ENCODE assay signal across 1 cellular context in the genomic region with DNA sequence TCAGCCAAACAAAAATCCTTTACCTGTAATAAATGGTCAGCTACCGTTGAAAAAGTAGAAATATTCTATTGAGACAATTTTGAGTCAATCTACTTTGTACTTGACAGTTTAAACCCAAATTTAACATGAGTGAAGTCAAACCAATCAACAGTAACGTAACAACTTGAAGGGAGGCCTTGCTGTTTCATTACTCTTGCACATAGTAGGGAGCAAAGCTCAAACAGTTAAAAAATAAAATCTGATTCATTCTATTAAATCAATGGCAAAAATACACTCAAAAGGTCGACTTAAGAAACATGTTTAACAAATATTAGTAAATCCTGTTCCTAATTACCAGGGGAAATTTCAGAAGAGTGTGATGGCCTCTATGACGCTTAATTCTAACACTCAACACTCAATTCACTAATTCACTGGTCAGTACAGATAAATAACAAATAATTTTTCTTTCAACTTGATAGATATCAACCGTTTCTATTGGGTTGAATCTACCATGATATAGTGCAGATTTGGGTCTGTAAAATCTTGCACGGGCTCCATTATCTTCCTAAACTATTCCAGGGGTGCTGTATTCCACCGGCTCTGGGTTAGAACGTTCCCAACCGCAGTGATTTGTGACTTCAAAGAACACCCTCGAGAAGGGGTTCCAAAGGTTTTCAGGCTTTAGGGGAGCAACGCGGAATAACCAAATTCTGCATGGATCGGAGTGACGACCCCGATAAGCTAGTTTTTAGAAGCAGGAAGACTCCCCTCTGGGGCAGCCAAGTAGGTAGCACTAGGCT.
TF ChIP-seq lines count a peak whose summit lies in the region.

No MANE protein-coding gene starts in this region.

TF ChIP-seq in HEK293, 187 proteins besides CTCF, POLR2A, EP300 and RAD21 (continued from another document and continues in another):
- TF ChIP-seq, protein P1, sequence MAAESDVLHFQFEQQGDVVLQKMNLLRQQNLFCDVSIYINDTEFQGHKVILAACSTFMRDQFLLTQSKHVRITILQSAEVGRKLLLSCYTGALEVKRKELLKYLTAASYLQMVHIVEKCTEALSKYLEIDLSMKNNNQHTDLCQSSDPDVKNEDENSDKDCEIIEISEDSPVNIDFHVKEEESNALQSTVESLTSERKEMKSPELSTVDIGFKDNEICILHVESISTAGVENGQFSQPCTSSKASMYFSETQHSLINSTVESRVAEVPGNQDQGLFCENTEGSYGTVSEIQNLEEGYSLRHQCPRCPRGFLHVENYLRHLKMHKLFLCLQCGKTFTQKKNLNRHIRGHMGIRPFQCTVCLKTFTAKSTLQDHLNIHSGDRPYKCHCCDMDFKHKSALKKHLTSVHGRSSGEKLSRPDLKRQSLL (tag by site-specific recombination; IDR thresholded peaks at IDR 0.05) = no peak
- TF ChIP-seq WT1 (tag by site-specific recombination; IDR thresholded peaks at IDR 0.05) = no peak
- TF ChIP-seq ZNF19 (tag by site-specific recombination; IDR thresholded peaks at IDR 0.05; ENCODE audit: low read depth) = no peak
- no peak for TF ChIP-seq ZNF792 (tag by site-specific recombination; IDR thresholded peaks at IDR 0.05)
- TF ChIP-seq, protein P2, sequence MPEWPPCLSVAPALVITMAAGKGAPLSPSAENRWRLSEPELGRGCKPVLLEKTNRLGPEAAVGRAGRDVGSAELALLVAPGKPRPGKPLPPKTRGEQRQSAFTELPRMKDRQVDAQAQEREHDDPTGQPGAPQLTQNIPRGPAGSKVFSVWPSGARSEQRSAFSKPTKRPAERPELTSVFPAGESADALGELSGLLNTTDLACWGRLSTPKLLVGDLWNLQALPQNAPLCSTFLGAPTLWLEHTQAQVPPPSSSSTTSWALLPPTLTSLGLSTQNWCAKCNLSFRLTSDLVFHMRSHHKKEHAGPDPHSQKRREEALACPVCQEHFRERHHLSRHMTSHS (tag by site-specific recombination; IDR thresholded peaks at IDR 0.05) = no peak
- no peak for TF ChIP-seq ZNF510 (tag by site-specific recombination; IDR thresholded peaks at IDR 0.05; ENCODE audit: insufficient replicate concordance)
- TF ChIP-seq ZNF10 (tag by site-specific recombination; IDR thresholded peaks at IDR 0.05) = no peak
- peak; percentile 49; the same call in 1 of the 2 replicates for TF ChIP-seq ZFP37 (tag by site-specific recombination; IDR thresholded peaks at IDR 0.05)
- peak; percentile 54; the same call in 1 of the 2 replicates for TF ChIP-seq ZFP69B (tag by site-specific recombination; IDR thresholded peaks at IDR 0.05)
- TF ChIP-seq IKZF3 (tag by site-specific recombination; IDR thresholded peaks at IDR 0.05) = no peak
- no peak for TF ChIP-seq MYNN (tag by site-specific recombination; IDR thresholded peaks at IDR 0.05; ENCODE audit: borderline replicate concordance)
- TF ChIP-seq SP3 (tag by site-specific recombination; IDR thresholded peaks at IDR 0.05) = no peak
- TF ChIP-seq, protein P3, sequence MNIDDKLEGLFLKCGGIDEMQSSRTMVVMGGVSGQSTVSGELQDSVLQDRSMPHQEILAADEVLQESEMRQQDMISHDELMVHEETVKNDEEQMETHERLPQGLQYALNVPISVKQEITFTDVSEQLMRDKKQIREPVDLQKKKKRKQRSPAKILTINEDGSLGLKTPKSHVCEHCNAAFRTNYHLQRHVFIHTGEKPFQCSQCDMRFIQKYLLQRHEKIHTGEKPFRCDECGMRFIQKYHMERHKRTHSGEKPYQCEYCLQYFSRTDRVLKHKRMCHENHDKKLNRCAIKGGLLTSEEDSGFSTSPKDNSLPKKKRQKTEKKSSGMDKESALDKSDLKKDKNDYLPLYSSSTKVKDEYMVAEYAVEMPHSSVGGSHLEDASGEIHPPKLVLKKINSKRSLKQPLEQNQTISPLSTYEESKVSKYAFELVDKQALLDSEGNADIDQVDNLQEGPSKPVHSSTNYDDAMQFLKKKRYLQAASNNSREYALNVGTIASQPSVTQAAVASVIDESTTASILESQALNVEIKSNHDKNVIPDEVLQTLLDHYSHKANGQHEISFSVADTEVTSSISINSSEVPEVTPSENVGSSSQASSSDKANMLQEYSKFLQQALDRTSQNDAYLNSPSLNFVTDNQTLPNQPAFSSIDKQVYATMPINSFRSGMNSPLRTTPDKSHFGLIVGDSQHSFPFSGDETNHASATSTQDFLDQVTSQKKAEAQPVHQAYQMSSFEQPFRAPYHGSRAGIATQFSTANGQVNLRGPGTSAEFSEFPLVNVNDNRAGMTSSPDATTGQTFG (tag by site-specific recombination; IDR thresholded peaks at IDR 0.05; ENCODE audit: borderline replicate concordance) = no peak
- TF ChIP-seq ZNF530 (tag by site-specific recombination; IDR thresholded peaks at IDR 0.05; ENCODE audit: low read depth) = no peak
- TF ChIP-seq, protein P4, sequence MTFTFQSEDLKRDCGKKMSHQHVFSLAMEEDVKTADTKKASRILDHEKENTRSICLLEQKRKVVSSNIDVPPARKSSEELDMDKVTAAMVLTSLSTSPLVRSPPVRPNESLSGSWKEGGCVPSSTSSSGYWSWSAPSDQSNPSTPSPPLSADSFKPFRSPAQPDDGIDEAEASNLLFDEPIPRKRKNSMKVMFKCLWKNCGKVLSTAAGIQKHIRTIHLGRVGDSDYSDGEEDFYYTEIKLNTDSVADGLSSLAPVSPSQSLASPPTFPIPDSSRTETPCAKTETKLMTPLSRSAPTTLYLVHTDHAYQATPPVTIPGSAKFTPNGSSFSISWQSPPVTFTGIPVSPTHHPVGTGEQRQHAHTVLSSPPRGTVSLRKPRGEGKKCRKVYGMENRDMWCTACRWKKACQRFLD (tag by site-specific recombination; IDR thresholded peaks at IDR 0.05) = no peak
- TF ChIP-seq ZNF214 (tag by site-specific recombination; IDR thresholded peaks at IDR 0.05; ENCODE audit: borderline replicate concordance) = no peak
- TF ChIP-seq, protein P5, sequence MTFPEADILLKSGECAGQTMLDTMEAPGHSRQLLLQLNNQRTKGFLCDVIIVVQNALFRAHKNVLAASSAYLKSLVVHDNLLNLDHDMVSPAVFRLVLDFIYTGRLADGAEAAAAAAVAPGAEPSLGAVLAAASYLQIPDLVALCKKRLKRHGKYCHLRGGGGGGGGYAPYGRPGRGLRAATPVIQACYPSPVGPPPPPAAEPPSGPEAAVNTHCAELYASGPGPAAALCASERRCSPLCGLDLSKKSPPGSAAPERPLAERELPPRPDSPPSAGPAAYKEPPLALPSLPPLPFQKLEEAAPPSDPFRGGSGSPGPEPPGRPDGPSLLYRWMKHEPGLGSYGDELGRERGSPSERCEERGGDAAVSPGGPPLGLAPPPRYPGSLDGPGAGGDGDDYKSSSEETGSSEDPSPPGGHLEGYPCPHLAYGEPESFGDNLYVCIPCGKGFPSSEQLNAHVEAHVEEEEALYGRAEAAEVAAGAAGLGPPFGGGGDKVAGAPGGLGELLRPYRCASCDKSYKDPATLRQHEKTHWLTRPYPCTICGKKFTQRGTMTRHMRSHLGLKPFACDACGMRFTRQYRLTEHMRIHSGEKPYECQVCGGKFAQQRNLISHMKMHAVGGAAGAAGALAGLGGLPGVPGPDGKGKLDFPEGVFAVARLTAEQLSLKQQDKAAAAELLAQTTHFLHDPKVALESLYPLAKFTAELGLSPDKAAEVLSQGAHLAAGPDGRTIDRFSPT (tag by site-specific recombination; IDR thresholded peaks at IDR 0.05) = no peak
- no peak for TF ChIP-seq ZNF133 (tag by site-specific recombination; IDR thresholded peaks at IDR 0.05)
- no peak for TF ChIP-seq ZFP3 (tag by site-specific recombination; IDR thresholded peaks at IDR 0.05; ENCODE audit: low read depth)
- TF ChIP-seq ZNF521 (tag by site-specific recombination; IDR thresholded peaks at IDR 0.05) = no peak
- TF ChIP-seq ZNF629 (tag by site-specific recombination; IDR thresholded peaks at IDR 0.05) = no peak
- TF ChIP-seq ZBTB17 (tag by site-specific recombination; IDR thresholded peaks at IDR 0.05) = peak; percentile 19; the same call in 1 of the 2 replicates
- no peak for TF ChIP-seq ZNF211 (tag by site-specific recombination; IDR thresholded peaks at IDR 0.05; ENCODE audit: low read depth)
- TF ChIP-seq, protein P6, sequence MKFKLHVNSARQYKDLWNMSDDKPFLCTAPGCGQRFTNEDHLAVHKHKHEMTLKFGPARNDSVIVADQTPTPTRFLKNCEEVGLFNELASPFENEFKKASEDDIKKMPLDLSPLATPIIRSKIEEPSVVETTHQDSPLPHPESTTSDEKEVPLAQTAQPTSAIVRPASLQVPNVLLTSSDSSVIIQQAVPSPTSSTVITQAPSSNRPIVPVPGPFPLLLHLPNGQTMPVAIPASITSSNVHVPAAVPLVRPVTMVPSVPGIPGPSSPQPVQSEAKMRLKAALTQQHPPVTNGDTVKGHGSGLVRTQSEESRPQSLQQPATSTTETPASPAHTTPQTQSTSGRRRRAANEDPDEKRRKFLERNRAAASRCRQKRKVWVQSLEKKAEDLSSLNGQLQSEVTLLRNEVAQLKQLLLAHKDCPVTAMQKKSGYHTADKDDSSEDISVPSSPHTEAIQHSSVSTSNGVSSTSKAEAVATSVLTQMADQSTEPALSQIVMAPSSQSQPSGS (tag by site-specific recombination; IDR thresholded peaks at IDR 0.05; ENCODE audit: low read depth) = no peak
- no peak for TF ChIP-seq ZNF670 (tag by site-specific recombination; IDR thresholded peaks at IDR 0.05; ENCODE audit: low read depth)
- TF ChIP-seq, protein P7, sequence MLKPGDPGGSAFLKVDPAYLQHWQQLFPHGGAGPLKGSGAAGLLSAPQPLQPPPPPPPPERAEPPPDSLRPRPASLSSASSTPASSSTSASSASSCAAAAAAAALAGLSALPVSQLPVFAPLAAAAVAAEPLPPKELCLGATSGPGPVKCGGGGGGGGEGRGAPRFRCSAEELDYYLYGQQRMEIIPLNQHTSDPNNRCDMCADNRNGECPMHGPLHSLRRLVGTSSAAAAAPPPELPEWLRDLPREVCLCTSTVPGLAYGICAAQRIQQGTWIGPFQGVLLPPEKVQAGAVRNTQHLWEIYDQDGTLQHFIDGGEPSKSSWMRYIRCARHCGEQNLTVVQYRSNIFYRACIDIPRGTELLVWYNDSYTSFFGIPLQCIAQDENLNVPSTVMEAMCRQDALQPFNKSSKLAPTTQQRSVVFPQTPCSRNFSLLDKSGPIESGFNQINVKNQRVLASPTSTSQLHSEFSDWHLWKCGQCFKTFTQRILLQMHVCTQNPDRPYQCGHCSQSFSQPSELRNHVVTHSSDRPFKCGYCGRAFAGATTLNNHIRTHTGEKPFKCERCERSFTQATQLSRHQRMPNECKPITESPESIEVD (tag by site-specific recombination; IDR thresholded peaks at IDR 0.05) = 0 out of 2 replicates have a peak, but pooled peaks have one; percentile 15
- no peak for TF ChIP-seq ZNF621 (tag by site-specific recombination; IDR thresholded peaks at IDR 0.05)
- no peak for TF ChIP-seq ZNF112 (tag by site-specific recombination; IDR thresholded peaks at IDR 0.05)
- TF ChIP-seq ZNF791 (tag by site-specific recombination; IDR thresholded peaks at IDR 0.05) = no peak
- TF ChIP-seq ZNF335 (tag by site-specific recombination; conservative IDR thresholded peaks at IDR 0.05) = peak; percentile 86
- TF ChIP-seq ZNF324 (tag by site-specific recombination; IDR thresholded peaks at IDR 0.05) = no peak
- TF ChIP-seq, protein P8, sequence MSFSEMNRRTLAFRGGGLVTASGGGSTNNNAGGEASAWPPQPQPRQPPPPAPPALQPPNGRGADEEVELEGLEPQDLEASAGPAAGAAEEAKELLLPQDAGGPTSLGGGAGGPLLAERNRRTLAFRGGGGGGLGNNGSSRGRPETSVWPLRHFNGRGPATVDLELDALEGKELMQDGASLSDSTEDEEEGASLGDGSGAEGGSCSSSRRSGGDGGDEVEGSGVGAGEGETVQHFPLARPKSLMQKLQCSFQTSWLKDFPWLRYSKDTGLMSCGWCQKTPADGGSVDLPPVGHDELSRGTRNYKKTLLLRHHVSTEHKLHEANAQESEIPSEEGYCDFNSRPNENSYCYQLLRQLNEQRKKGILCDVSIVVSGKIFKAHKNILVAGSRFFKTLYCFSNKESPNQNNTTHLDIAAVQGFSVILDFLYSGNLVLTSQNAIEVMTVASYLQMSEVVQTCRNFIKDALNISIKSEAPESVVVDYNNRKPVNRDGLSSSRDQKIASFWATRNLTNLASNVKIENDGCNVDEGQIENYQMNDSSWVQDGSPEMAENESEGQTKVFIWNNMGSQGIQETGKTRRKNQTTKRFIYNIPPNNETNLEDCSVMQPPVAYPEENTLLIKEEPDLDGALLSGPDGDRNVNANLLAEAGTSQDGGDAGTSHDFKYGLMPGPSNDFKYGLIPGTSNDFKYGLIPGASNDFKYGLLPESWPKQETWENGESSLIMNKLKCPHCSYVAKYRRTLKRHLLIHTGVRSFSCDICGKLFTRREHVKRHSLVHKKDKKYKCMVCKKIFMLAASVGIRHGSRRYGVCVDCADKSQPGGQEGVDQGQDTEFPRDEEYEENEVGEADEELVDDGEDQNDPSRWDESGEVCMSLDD (tag by site-specific recombination; IDR thresholded peaks at IDR 0.05) = peak; percentile 66; the same call in 1 of the 2 replicates
- TF ChIP-seq ZBTB48 (tag by site-specific recombination; IDR thresholded peaks at IDR 0.05) = no peak
- TF ChIP-seq ZNF157 (tag by site-specific recombination; IDR thresholded peaks at IDR 0.05) = no peak
- TF ChIP-seq, protein P9, sequence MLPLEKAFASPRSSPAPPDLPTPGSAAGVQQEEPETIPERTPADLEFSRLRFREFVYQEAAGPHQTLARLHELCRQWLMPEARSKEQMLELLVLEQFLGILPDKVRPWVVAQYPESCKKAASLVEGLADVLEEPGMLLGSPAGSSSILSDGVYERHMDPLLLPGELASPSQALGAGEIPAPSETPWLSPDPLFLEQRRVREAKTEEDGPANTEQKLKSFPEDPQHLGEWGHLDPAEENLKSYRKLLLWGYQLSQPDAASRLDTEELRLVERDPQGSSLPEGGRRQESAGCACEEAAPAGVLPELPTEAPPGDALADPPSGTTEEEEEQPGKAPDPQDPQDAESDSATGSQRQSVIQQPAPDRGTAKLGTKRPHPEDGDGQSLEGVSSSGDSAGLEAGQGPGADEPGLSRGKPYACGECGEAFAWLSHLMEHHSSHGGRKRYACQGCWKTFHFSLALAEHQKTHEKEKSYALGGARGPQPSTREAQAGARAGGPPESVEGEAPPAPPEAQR (tag by site-specific recombination; IDR thresholded peaks at IDR 0.05) = no peak
- no peak for TF ChIP-seq ZNF664 (tag by site-specific recombination; IDR thresholded peaks at IDR 0.05)
- TF ChIP-seq ZNF433 (tag by site-specific recombination; IDR thresholded peaks at IDR 0.05; ENCODE audit: low read depth) = no peak
- no peak for TF ChIP-seq ZNF394 (tag by site-specific recombination; IDR thresholded peaks at IDR 0.05; ENCODE audit: borderline replicate concordance)
- no peak for TF ChIP-seq TCF7L2 (IDR thresholded peaks at IDR 0.05; ENCODE audit: borderline replicate concordance, low read depth, low read length)
- TF ChIP-seq ZNF654 (tag by site-specific recombination; IDR thresholded peaks at IDR 0.05; ENCODE audit: low read depth) = no peak
- TF ChIP-seq, protein P10, sequence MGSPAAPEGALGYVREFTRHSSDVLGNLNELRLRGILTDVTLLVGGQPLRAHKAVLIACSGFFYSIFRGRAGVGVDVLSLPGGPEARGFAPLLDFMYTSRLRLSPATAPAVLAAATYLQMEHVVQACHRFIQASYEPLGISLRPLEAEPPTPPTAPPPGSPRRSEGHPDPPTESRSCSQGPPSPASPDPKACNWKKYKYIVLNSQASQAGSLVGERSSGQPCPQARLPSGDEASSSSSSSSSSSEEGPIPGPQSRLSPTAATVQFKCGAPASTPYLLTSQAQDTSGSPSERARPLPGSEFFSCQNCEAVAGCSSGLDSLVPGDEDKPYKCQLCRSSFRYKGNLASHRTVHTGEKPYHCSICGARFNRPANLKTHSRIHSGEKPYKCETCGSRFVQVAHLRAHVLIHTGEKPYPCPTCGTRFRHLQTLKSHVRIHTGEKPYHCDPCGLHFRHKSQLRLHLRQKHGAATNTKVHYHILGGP (tag by site-specific recombination; IDR thresholded peaks at IDR 0.05) = no peak
- no peak for TF ChIP-seq ZNF114 (tag by site-specific recombination; IDR thresholded peaks at IDR 0.05)
- TF ChIP-seq ZNF660 (tag by site-specific recombination; IDR thresholded peaks at IDR 0.05) = no peak
- TF ChIP-seq TRIM28 (IDR thresholded peaks at IDR 0.05; ENCODE audit: borderline replicate concordance, low read length) = no peak
- TF ChIP-seq ZNF202 (tag by site-specific recombination; IDR thresholded peaks at IDR 0.05; ENCODE audit: borderline replicate concordance) = no peak
